3 cellular contexts compared by ENCODE assay signal in the genomic region with DNA sequence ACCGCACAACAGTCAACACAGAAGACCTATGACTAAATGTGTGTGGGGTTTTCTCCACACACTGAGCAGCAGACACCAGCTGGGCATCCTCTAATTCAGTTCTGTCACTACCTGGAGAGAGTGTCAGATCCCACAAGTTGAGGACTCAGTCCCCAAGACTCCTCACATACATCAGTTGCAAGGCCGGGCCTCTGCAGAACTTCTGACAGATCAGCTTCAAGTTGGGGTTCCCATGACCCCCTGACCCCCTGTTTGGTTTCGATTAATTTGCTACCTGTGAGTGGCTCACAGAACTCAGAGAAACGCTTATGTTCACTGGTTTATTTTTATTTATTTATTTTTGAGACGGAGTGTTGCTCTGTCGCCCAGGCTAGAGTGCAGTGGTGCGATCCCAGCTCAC.
"Had no signal": no experiment of that assay in that cellular context is flagged by ENCODE, and none has a peak within 500 bp of the region (broad histone marks: within the 10 kb centered on the region; RNA-seq: fewer than 3 reads in every experiment).

No MANE protein-coding gene starts in this region.

- DNase-seq: GDM1, GF-D8 had no signal

- ATAC-seq: GM12878 had no signal

- H3K4me3 ChIP-seq: GM12878 had no signal
